11 cellular contexts compared by ENCODE assay signal in the genomic region with DNA sequence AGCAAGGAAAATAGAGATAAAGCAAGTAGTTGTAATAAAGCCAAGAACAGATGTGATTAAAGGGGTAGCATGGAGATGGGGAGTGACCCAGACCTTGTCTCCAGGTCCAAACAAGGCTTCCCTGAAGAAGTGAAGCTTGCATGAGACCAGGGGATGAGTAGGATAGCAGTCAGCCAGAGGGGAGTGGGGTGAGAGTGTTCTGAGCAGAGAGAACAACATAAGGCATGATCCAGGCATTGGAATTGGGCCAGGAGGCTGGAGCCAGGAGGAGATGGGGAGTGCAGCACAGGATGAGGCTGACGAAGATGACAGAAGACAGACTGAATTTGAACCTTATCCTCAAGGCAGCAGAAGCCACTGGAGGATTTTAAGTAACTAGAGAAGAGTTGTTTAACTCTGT. TPM values are rescaled to one million over a fixed set of nuclear protein-coding genes. Genes with fewer than 3 reads are reported as not detected.
DNase-seq lines count a peak whose midpoint lies in the region; ATAC-seq lines count a peak whose summit lies in the region.
"Had no signal": no experiment of that assay in that cellular context is flagged by ENCODE, and none has a peak within 500 bp of the region (broad histone marks: within the 10 kb centered on the region; RNA-seq: fewer than 3 reads in every experiment).

No MANE protein-coding gene starts in this region.

- no peaks in the 10 kb centered on the region for H3K9me3 ChIP-seq in aorta (ENCODE audit: control insufficient read depth, low read length)
- H3K9me3 ChIP-seq: HAP-1 had no signal

- H3K27me3 Mint-ChIP-seq in activated CD8-positive, alpha-beta memory T cell treated with anti-CD3 and anti-CD28 coated beads, Interleukin-2, amount 10 ng/mL, durations not matched to agents 7 days and 5 days: peaks cover 3% of the 10 kb centered on the region
- H3K27me3 Mint-ChIP-seq: activated naive CD4-positive, alpha-beta T cell treated with anti-CD3 and anti-CD28 coated beads, Interleukin-2, amount 50 U/mL, for 24 hours had no signal

- no peak overlapping the region for H3K27ac ChIP-seq in aorta (ENCODE audit: low read depth in 1 of 2, low read length in 2 of 2)
- H3K27ac ChIP-seq: HL-60 had no signal

- no peak overlapping the region for H3K27ac Mint-ChIP-seq in activated CD8-positive, alpha-beta memory T cell treated with anti-CD3 and anti-CD28 coated beads, Interleukin-2, amount 10 ng/mL, durations not matched to agents 7 days and 5 days
- H3K27ac Mint-ChIP-seq: activated naive CD4-positive, alpha-beta T cell treated with anti-CD3 and anti-CD28 coated beads, Interleukin-2, amount 50 U/mL, for 24 hours had no signal

- H3K4me3 Mint-ChIP-seq in activated CD8-positive, alpha-beta memory T cell treated with anti-CD3 and anti-CD28 coated beads, Interleukin-2, amount 10 ng/mL, durations not matched to agents 7 days and 5 days: no peak overlapping the region
- H3K4me3 Mint-ChIP-seq: activated naive CD4-positive, alpha-beta T cell treated with anti-CD3 and anti-CD28 coated beads, Interleukin-2, amount 50 U/mL, for 24 hours had no signal

- ATAC-seq in Right ventricle myocardium inferior: peak; percentile 89
- ATAC-seq in left lobe of liver: peak; percentile 39
- ATAC-seq in aorta (ENCODE audit: low FRiP score): peak; percentile 74
- no peak for ATAC-seq in GM18907 (IDR thresholded peaks at IDR 0.05; ENCODE audit: unreplicated experiment)
- no peak for ATAC-seq in activated CD8-positive, alpha-beta memory T cell treated with anti-CD3 and anti-CD28 coated beads, Interleukin-2, amount 10 ng/mL, durations not matched to agents 7 days and 5 days

- CTCF ChIA-PET in activated CD8-positive, alpha-beta memory T cell treated with anti-CD3 and anti-CD28 coated beads, Interleukin-2, amount 10 ng/mL, durations not matched to agents 7 days and 5 days (lab: Charles Lee): interaction anchor here (1.1 to 6.5 kb wide), 3 partner anchors 10 to 22 kb away, joined by 5 to 29 read pairs (median 5); partner anchors contain the start of gene LYSMD2

- peaks cover 3% of the 10 kb centered on the region for H3K9me3 Mint-ChIP-seq in activated CD8-positive, alpha-beta memory T cell treated with anti-CD3 and anti-CD28 coated beads, Interleukin-2, amount 10 ng/mL, durations not matched to agents 7 days and 5 days (ENCODE audit: low read depth)
- H3K9me3 Mint-ChIP-seq: activated naive CD4-positive, alpha-beta T cell treated with anti-CD3 and anti-CD28 coated beads, Interleukin-2, amount 50 U/mL, for 24 hours had no signal

- peaks cover 4% of the 10 kb centered on the region for H3K36me3 Mint-ChIP-seq in activated CD8-positive, alpha-beta memory T cell treated with anti-CD3 and anti-CD28 coated beads, Interleukin-2, amount 10 ng/mL, durations not matched to agents 7 days and 5 days
- H3K36me3 Mint-ChIP-seq: activated naive CD4-positive, alpha-beta T cell treated with anti-CD3 and anti-CD28 coated beads, Interleukin-2, amount 50 U/mL, for 24 hours had no signal

- intact Hi-C loops in Right ventricle myocardium inferior (cut with DNase I): loop anchor here (5.0 to 10.0 kb wide), 2 partner anchors 54 to 106 kb away; no protein-coding TSS in a partner anchor
- intact Hi-C loops in cardiac septum (cut with DNase I): no loop called here
- intact Hi-C loops in aorta (cut with DNase I): no loop called here

- DNase-seq in Right ventricle myocardium inferior (ENCODE audit: missing footprints) (no peak), cardiac septum (ENCODE audit: low spot score) (no peak), cerebellar cortex (ENCODE audit: low spot score) (peak; percentile 94), left lobe of liver (ENCODE audit: low spot score) (no peak), aorta (no peak)
- DNase-seq in activated CD8-positive, alpha-beta memory T cell treated with anti-CD3 and anti-CD28 coated beads, Interleukin-2, amount 10 ng/mL, durations not matched to agents 7 days and 5 days: no peak
- DNase-seq in stimulated activated CD4-positive, alpha-beta T cell treated with anti-CD3 and anti-CD28 coated beads, Interleukin-2, amount 100 ng/mL, for 48 hours: no peak

- 26 to 33% methylated on average over 1 of the region's 1 CpG for WGBS in aorta, 2 donors

- H3K36me3 ChIP-seq in aorta (ENCODE audit: control insufficient read depth in 1 of 2, insufficient read depth in 2 of 2, low read length in 1 of 2): no peaks in the 10 kb centered on the region
- H3K36me3 ChIP-seq: HAP-1 had no signal

- H3K4me3 ChIP-seq in aorta (ENCODE audit: low read length in 2 of 2): no peak overlapping the region
- H3K4me3 ChIP-seq: HAP-1 had no signal

- H3K4me1 Mint-ChIP-seq in activated CD8-positive, alpha-beta memory T cell treated with anti-CD3 and anti-CD28 coated beads, Interleukin-2, amount 10 ng/mL, durations not matched to agents 7 days and 5 days: peaks cover 10% of the 10 kb centered on the region

- H3K4me1 ChIP-seq in aorta (ENCODE audit: control insufficient read depth in 1 of 2, insufficient read depth in 2 of 2, low read length in 2 of 2): no peaks in the 10 kb centered on the region
- H3K4me1 ChIP-seq: HAP-1 had no signal

- no peaks in the 10 kb centered on the region for H3K27me3 ChIP-seq in aorta (ENCODE audit: control insufficient read depth in 1 of 2, insufficient read depth in 2 of 2, low read length in 1 of 2)

RNA-seq across cellular contexts. Expression of gene TMOD2, which starts 7.2 kb away (rescaled TPM):
- total RNA-seq in Right ventricle myocardium inferior: 9.5 TPM
- 8.3 TPM for total RNA-seq in cardiac septum
- 1.4 TPM for total RNA-seq in left lobe of liver
- 10 to 100 TPM; 17.8 to 33.1 TPM for total RNA-seq in aorta
- 1 to 10 TPM; 2.3 to 5.8 TPM for polyA plus RNA-seq in aorta
- total RNA-seq in activated CD8-positive, alpha-beta memory T cell treated with anti-CD3 and anti-CD28 coated beads, Interleukin-2, amount 10 ng/mL, durations not matched to agents 7 days and 5 days: 10 to 100 TPM in 1 of 2 experiments, 1 to 10 TPM in 1; 6.9 to 12.7 TPM

RNA-seq across cellular contexts. Expression of gene LYSMD2, which starts 21.2 kb away (rescaled TPM):
- total RNA-seq in Right ventricle myocardium inferior: 4.8 TPM
- 6.9 TPM for total RNA-seq in cardiac septum
- total RNA-seq in left lobe of liver: 4.8 TPM
- 10 to 100 TPM; 10.5 to 12.2 TPM for total RNA-seq in aorta
- polyA plus RNA-seq in aorta: 10 to 100 TPM in 1 of 2 donors, 1 to 10 TPM in 1; 9.7 to 14.3 TPM
- total RNA-seq in activated CD8-positive, alpha-beta memory T cell treated with anti-CD3 and anti-CD28 coated beads, Interleukin-2, amount 10 ng/mL, durations not matched to agents 7 days and 5 days: 10 to 100 TPM; 16.0 to 21.7 TPM

Comparison
In these comparisons a context has a peak if more than half of its experiments do, and no peak if none do; other contexts are left out.
1. ATAC-seq: peak in Right ventricle myocardium inferior (single experiment), left lobe of liver (single experiment) and aorta (single experiment); none in GM18907 (single experiment) and activated CD8-positive, alpha-beta memory T cell treated with anti-CD3 and anti-CD28 coated beads, Interleukin-2, amount 10 ng/mL, durations not matched to agents 7 days and 5 days (single experiment).